In the genomic region with DNA sequence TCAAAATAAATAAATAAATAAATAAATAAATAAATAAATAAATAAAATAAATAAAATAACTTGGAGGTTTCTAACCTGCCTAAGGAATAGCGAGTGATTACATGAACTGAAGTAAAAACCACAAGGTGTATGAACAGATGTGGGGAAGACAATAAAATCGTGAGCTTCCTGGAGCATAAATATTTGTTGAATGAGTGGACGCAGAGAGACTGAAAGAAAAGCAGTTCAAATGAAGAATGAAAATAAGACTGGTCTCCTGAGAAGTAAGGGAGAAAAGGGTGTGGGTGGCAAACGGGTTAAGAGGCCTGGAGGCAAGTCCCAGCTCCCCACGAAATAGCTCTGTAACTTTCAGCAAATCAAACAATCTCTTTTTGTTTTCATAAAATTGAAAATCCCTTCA, we compare ENCODE assay signal across 1 cellular context.
TF ChIP-seq lines count a peak whose summit lies in the region.

No MANE protein-coding gene starts in this region.

TF ChIP-seq in HEK293, 187 proteins besides CTCF, POLR2A, EP300 and RAD21 (continued from another document):
- TF ChIP-seq, protein P1, sequence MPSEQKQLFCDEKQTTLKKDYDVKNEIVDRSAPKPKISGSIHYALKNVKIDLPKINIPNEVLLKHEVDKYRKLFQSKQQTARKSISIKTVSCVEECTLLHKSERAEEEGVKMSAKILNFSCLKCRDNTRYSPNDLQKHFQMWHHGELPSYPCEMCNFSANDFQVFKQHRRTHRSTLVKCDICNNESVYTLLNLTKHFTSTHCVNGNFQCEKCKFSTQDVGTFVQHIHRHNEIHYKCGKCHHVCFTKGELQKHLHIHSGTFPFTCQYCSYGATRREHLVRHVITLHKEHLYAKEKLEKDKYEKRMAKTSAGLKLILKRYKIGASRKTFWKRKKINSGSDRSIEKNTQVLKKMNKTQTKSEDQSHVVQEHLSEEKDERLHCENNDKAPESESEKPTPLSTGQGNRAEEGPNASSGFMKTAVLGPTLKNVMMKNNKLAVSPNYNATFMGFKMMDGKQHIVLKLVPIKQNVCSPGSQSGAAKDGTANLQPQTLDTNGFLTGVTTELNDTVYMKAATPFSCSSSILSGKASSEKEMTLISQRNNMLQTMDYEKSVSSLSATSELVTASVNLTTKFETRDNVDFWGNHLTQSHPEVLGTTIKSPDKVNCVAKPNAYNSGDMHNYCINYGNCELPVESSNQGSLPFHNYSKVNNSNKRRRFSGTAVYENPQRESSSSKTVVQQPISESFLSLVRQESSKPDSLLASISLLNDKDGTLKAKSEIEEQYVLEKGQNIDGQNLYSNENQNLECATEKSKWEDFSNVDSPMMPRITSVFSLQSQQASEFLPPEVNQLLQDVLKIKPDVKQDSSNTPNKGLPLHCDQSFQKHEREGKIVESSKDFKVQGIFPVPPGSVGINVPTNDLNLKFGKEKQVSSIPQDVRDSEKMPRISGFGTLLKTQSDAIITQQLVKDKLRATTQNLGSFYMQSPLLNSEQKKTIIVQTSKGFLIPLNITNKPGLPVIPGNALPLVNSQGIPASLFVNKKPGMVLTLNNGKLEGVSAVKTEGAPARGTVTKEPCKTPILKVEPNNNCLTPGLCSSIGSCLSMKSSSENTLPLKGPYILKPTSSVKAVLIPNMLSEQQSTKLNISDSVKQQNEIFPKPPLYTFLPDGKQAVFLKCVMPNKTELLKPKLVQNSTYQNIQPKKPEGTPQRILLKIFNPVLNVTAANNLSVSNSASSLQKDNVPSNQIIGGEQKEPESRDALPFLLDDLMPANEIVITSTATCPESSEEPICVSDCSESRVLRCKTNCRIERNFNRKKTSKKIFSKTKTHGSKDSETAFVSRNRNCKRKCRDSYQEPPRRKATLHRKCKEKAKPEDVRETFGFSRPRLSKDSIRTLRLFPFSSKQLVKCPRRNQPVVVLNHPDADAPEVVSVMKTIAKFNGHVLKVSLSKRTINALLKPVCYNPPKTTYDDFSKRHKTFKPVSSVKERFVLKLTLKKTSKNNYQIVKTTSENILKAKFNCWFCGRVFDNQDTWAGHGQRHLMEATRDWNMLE (tag by site-specific recombination; conservative IDR thresholded peaks at IDR 0.05; ENCODE audit: low read depth) = peak; percentile 41; the same call in 1 of the 2 replicates
- TF ChIP-seq ZNF555 (tag by site-specific recombination; conservative IDR thresholded peaks at IDR 0.05) (0 out of 2 replicates have a peak, but pooled peaks have one; percentile 10), ZNF146 (tag by site-specific recombination; IDR thresholded peaks at IDR 0.05) (no peak), TCF7L2 (IDR thresholded peaks at IDR 0.05; ENCODE audit: borderline replicate concordance, low read depth, low read length) (no peak)
TF ChIP-seq in HEK293: peak in this region for 4.
